Comparison of ENCODE assay signal across 3 cellular contexts in the genomic region with DNA sequence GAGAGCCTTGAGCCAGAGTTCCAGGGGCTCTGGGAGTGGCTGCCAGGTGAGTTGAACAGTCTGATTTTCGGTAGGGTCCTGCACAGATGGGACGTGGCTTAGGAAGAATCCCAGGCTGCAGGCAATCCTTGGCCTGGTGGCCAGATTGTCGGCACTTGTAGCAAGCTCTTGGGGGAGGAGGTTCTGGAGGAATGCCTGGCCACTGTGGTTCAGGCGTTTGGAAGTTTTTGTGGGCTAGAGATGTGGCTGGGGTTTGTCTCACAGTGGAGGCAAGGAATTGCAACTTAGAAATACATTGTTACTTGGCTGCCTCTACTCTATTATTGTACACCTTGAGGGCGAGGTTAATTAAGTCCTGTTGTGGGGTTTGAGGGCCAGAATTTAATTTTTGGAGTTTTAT. TPM values are rescaled to one million over a fixed set of nuclear protein-coding genes. Genes with fewer than 3 reads are reported as not detected.
"Had no signal": no experiment of that assay in that cellular context is flagged by ENCODE, and none has a peak within 500 bp of the region (broad histone marks: within the 10 kb centered on the region; RNA-seq: fewer than 3 reads in every experiment).

No MANE protein-coding gene starts in this region.

RNA-seq across cellular contexts. Expression of a gene that starts 21.5 kb away (rescaled TPM):
- polyA plus RNA-seq: IgD-negative memory B cell had no signal

RNA-seq across cellular contexts. Expression of a gene that starts 57.0 kb away (rescaled TPM):
- total RNA-seq: HepG2, HFFc6 had no signal
- polyA plus RNA-seq: HepG2, IgD-negative memory B cell had no signal
